ENCODE assay signal across 7 cellular contexts in the genomic region with DNA sequence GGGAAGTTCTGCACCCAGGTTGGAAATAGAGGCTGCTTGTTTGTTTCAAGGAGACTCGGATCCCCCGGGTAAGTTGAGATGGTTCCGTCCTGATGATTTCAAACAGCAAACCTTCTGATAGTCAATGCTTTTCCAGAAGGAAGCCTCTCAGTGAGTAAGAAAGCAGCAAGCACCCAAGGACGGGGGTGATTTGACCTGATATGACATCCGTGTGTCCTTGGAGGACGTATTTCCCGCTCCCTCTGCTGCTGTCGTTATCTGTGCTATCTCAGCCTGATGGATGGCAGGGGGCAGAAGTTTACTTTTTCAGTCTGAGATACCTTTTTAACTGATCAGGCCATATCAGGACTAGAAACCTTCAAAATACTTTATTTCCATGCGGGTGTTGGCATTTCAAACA.
"Had no signal": no experiment of that assay in that cellular context is flagged by ENCODE, and none has a peak within 500 bp of the region (broad histone marks: within the 10 kb centered on the region; RNA-seq: fewer than 3 reads in every experiment).

No MANE protein-coding gene starts in this region.

- FAIRE-seq: H54, HTR-8/SVneo had no signal

- H3K4me3 ChIP-seq: GM23338 had no signal

- H3K4me2 ChIP-seq: GM23338 had no signal

- DNase-seq: HCEC 1CT, HFFc6, IMR-90, KBM-7 had no signal
